Comparison of ENCODE assay signal across 8 cellular contexts in the genomic region with DNA sequence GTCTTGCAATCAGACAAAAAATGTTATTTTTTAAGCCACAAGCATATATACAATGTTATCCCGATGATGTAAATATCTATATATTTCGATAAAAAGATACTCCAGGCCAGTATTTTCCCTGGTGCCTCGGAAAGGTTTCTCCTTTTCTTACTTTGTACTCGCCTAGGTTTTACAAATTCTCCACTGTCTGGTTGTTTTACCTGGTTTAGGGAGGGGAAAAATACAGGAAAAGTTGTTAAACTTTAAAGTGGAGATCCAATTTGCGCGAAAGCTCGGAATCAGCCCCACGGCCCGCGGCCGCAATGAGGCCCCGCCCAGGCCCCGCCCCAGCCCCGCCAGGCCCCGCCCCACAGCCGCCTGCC. TPM values are rescaled to one million over a fixed set of nuclear protein-coding genes. Genes with fewer than 3 reads are reported as not detected.
DNase-seq lines count a peak whose midpoint lies in the region; ATAC-seq, FAIRE-seq and TF ChIP-seq lines count a peak whose summit lies in the region.

No MANE protein-coding gene starts in this region.

- H3K36me3 ChIP-seq in bronchial epithelial cell (ENCODE audit: control insufficient read depth, insufficient read depth, low read length) = no peaks in the 10 kb centered on the region

- H3K4me1 Mint-ChIP-seq in stimulated activated naive CD8-positive, alpha-beta T cell treated with anti-CD3 and anti-CD28 coated beads, Interleukin-15, Interleukin-2, amounts not matched to agents 100 ng/mL and 50 ng/mL, for 24 hours (ENCODE audit: low read depth) = peaks cover 21% of the 10 kb centered on the region

- no peak for ATAC-seq in stimulated activated naive CD8-positive, alpha-beta T cell treated with anti-CD3 and anti-CD28 coated beads, Interleukin-15, Interleukin-2, amounts not matched to agents 100 U/mL and 50 U/mL, for 24 hours
- no peak for ATAC-seq in GM18870 (IDR thresholded peaks at IDR 0.05; ENCODE audit: unreplicated experiment)
- ATAC-seq in GM19395 (IDR thresholded peaks at IDR 0.05; ENCODE audit: unreplicated experiment) = no peak
- no peak for ATAC-seq in HG03432 (IDR thresholded peaks at IDR 0.05; ENCODE audit: unreplicated experiment)

- H3K27ac Mint-ChIP-seq in stimulated activated naive CD8-positive, alpha-beta T cell treated with anti-CD3 and anti-CD28 coated beads, Interleukin-15, Interleukin-2, amounts not matched to agents 100 ng/mL and 50 ng/mL, for 24 hours = no peak overlapping the region

- H3K4me3 Mint-ChIP-seq in stimulated activated naive CD8-positive, alpha-beta T cell treated with anti-CD3 and anti-CD28 coated beads, Interleukin-15, Interleukin-2, amounts not matched to agents 100 ng/mL and 50 ng/mL, for 24 hours = peak overlapping the region; percentile 75

- peaks cover 20% of the 10 kb centered on the region for H3K4me1 ChIP-seq in mononuclear cell (ENCODE audit: insufficient read depth, low read length)

- no peaks in the 10 kb centered on the region for H3K36me3 Mint-ChIP-seq in stimulated activated naive CD8-positive, alpha-beta T cell treated with anti-CD3 and anti-CD28 coated beads, Interleukin-15, Interleukin-2, amounts not matched to agents 100 ng/mL and 50 ng/mL, for 24 hours (ENCODE audit: low read depth)

- no peaks in the 10 kb centered on the region for H3K9me3 ChIP-seq in mononuclear cell (ENCODE audit: low read depth, low read length)

- DNase-seq in stimulated activated naive CD8-positive, alpha-beta T cell treated with anti-CD3 and anti-CD28 coated beads, Interleukin-15, Interleukin-2, amounts not matched to agents 100 U/mL and 50 U/mL, for 24 hours = no peak
- DNase-seq in bronchial epithelial cell (ENCODE audit: low read depth) = no peak
- DNase-seq in glomerular visceral epithelial cell (ENCODE audit: extremely low spot score) = no peak

- TF ChIP-seq CTCF in bronchial epithelial cell (IDR thresholded peaks at IDR 0.05; ENCODE audit: insufficient read depth, low read length, severe bottlenecking) = no peak

- no peaks in the 10 kb centered on the region for H3K9me3 Mint-ChIP-seq in stimulated activated naive CD8-positive, alpha-beta T cell treated with anti-CD3 and anti-CD28 coated beads, Interleukin-15, Interleukin-2, amounts not matched to agents 100 ng/mL and 50 ng/mL, for 24 hours

- H3K27me3 ChIP-seq in bronchial epithelial cell (ENCODE audit: control insufficient read depth, insufficient read depth, low read length) = no peaks in the 10 kb centered on the region
- no peaks in the 10 kb centered on the region for H3K27me3 ChIP-seq in mononuclear cell (ENCODE audit: insufficient read depth, low read length)

- H3K27me3 Mint-ChIP-seq in stimulated activated naive CD8-positive, alpha-beta T cell treated with anti-CD3 and anti-CD28 coated beads, Interleukin-15, Interleukin-2, amounts not matched to agents 100 ng/mL and 50 ng/mL, for 24 hours = no peaks in the 10 kb centered on the region

- FAIRE-seq in bronchial epithelial cell (lab: Jason Lieb, UNC) = no peak

- peak overlapping the region; percentile 42 for H3K4me3 ChIP-seq in bronchial epithelial cell (ENCODE audit: low read depth, low read length)
- peak overlapping the region; percentile 10 for H3K4me3 ChIP-seq in mononuclear cell (ENCODE audit: low read length)

RNA-seq across cellular contexts. Expression of a gene that starts 58.4 kb away (rescaled TPM):
- total RNA-seq in bronchial epithelial cell (18.2 and 23.9 TPM in 2 replicates), mononuclear cell (not detected)

Comparison
In these comparisons a context has a peak if more than half of its experiments do, and no peak if none do; other contexts are left out.
1. RNA of a gene that starts 58.4 kb away (total RNA-seq): 18.2 to 23.9 TPM in bronchial epithelial cell; not detected in mononuclear cell (single experiment); every median in the first group is over 10 times any median in the second.